ENCODE assay signal across 19 cellular contexts in the genomic region with DNA sequence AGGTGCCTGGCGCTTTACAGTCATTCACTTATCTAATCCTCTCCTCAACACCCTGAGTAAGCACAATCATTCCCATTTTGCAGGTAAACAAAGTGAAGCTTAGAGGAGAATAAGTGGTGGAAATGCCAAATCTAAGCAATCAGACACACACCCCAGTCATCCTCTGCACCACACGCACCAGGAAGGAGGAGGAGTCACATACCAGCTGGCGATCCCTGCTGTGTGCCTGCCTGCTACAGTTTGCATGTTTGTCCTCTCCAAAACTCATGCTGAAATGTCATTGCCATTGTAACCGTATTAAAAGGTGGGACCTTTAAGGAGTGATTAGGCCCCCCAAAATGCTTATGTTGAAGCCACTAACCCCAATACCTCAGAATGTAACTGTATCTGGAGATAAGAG.
"Had no signal": no experiment of that assay in that cellular context is flagged by ENCODE, and none has a peak within 500 bp of the region (broad histone marks: within the 10 kb centered on the region; RNA-seq: fewer than 3 reads in every experiment).

No MANE protein-coding gene starts in this region.

- H3K36me3 ChIP-seq: esophagus squamous epithelium, lower lobe of right lung, pancreas, upper lobe of left lung had no signal

- H3K4me3 Mint-ChIP-seq: activated naive CD8-positive, alpha-beta T cell treated with anti-CD3 and anti-CD28 coated beads, Interleukin-2, amount 10 ng/mL, durations not matched to agents 7 days and 5 days; activated T-helper 1 cell treated with anti-CD3 and anti-CD28 coated beads, Interleukin-12 subunit alpha, Interleukin-12 subunit beta, Interleukin-2, Interleukin-4 antibody, amounts not matched to agents 30 ng/mL and 10 ng/mL and 1 ng/mL, durations not matched to agents 14 hours and 24 hours and 36 hours; brain; mesothelial cell of epicardium; stimulated activated naive CD8-positive, alpha-beta T cell treated with anti-CD3 and anti-CD28 coated beads, Interleukin-15, Interleukin-2, amounts not matched to agents 100 ng/mL and 50 ng/mL, for 24 hours had no signal

- H3K9me3 ChIP-seq: esophagus squamous epithelium, lower lobe of right lung, pancreas, testis, upper lobe of left lung had no signal

- H3K4me1 Mint-ChIP-seq: activated naive CD8-positive, alpha-beta T cell treated with anti-CD3 and anti-CD28 coated beads, Interleukin-2, amount 10 ng/mL, durations not matched to agents 7 days and 5 days; mesothelial cell of epicardium had no signal

- H3K27ac Mint-ChIP-seq: activated naive CD8-positive, alpha-beta T cell treated with anti-CD3 and anti-CD28 coated beads, Interleukin-2, amount 10 ng/mL, durations not matched to agents 7 days and 5 days; activated T-helper 1 cell treated with anti-CD3 and anti-CD28 coated beads, Interleukin-12 subunit alpha, Interleukin-12 subunit beta, Interleukin-2, Interleukin-4 antibody, amounts not matched to agents 30 ng/mL and 10 ng/mL and 1 ng/mL, durations not matched to agents 14 hours and 24 hours and 36 hours; mesothelial cell of epicardium; stimulated activated naive CD8-positive, alpha-beta T cell treated with anti-CD3 and anti-CD28 coated beads, Interleukin-15, Interleukin-2, amounts not matched to agents 100 ng/mL and 50 ng/mL, for 24 hours had no signal

- H3K27ac ChIP-seq: coronary artery, esophagus squamous epithelium, lower lobe of right lung, pancreas, testis, upper lobe of left lung had no signal

- H3K27me3 Mint-ChIP-seq: stimulated activated naive CD8-positive, alpha-beta T cell treated with anti-CD3 and anti-CD28 coated beads, Interleukin-15, Interleukin-2, amounts not matched to agents 100 ng/mL and 50 ng/mL, for 24 hours had no signal

- DNase-seq: activated CD4-positive, CD25-positive, alpha-beta regulatory T cell treated with anti-CD3 and anti-CD28 coated beads, Interleukin-2, amount 50 U/mL, for 72 hours; activated naive CD4-positive, alpha-beta T cell; activated naive CD8-positive, alpha-beta T cell treated with anti-CD3 and anti-CD28 coated beads, Interleukin-2, amount 10 ng/mL, durations not matched to agents 7 days and 5 days; central memory CD4-positive, alpha-beta T cell; effector CD4-positive, alpha-beta T cell; esophagus squamous epithelium; hypothalamus; left colon; lower lobe of right lung; pancreas; T-helper 9 cell; testis; upper lobe of left lung had no signal

- ATAC-seq: left colon, lower lobe of right lung, pancreas, sciatic nerve had no signal

- H3K4me3 ChIP-seq: coronary artery, esophagus squamous epithelium, lower lobe of right lung, pancreas, testis, upper lobe of left lung had no signal

- H3K36me3 Mint-ChIP-seq: activated naive CD8-positive, alpha-beta T cell treated with anti-CD3 and anti-CD28 coated beads, Interleukin-2, amount 10 ng/mL, durations not matched to agents 7 days and 5 days; brain; mesothelial cell of epicardium had no signal

- H3K4me1 ChIP-seq: esophagus squamous epithelium, lower lobe of right lung, pancreas, testis had no signal

- H3K27me3 ChIP-seq: pancreas, testis, upper lobe of left lung had no signal
